Comparison of ENCODE assay signal across 18 cellular contexts in the genomic region with DNA sequence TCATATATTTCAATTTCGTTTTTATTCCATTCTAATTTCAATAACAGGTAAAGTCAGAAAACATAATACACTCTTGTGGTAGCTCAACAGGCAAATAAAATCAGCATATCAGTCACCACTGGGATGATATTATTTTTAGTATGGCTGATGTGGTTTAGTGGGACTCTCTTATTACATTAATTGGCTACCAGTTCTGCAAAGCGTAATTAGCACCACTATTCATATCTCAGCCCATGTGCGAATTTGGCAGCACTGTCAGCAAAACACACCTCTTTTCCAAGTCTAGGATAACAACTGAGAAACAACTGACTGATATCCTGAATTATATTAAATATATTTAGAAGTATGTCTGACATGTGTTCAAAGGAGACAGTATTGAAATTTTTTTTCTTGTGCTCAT.
DNase-seq lines count a peak whose midpoint lies in the region; ATAC-seq and TF ChIP-seq lines count a peak whose summit lies in the region.
"Had no signal": no experiment of that assay in that cellular context is flagged by ENCODE, and none has a peak within 500 bp of the region (broad histone marks: within the 10 kb centered on the region; RNA-seq: fewer than 3 reads in every experiment).

No MANE protein-coding gene starts in this region.

- peaks cover 1% of the 10 kb centered on the region for H3K36me3 Mint-ChIP-seq in endodermal cell (ENCODE audit: low read depth)
- H3K36me3 Mint-ChIP-seq: CD4-positive, CD25-positive, alpha-beta regulatory T cell; CD8-positive, alpha-beta T cell had no signal

- 80% methylated on average over 3 of the region's 3 CpGs; no CpG with 5 or more reads in 1 of the 2 experiments for WGBS in endodermal cell (ENCODE audit: insufficient coverage in 1 of 2, insufficient read length in 1 of 2), 2 experiments
- 35 to 41% (median 40%) methylated on average over 3 of the region's 3 CpGs for WGBS in psoas muscle, 3 donors
- 91% methylated on average over 3 of the region's 3 CpGs for WGBS in smooth muscle cell (ENCODE audit: low lambda C conversion rate)

- no peak for DNase-seq in left ventricle myocardium superior
- no peak for DNase-seq in right atrium auricular region (ENCODE audit: low spot score)
- no peak for DNase-seq in endodermal cell
- no peak for DNase-seq in psoas muscle
- no peak for DNase-seq in smooth muscle cell (lab: John Stamatoyannopoulos, UW; ENCODE audit: unreplicated experiment)
- DNase-seq: Caco-2; CD4-positive, CD25-positive, alpha-beta regulatory T cell; CD8-positive, alpha-beta T cell; DMS153; DND-41; GM23248; H9 had no signal

- no peak overlapping the region for H3K27ac ChIP-seq in right atrium auricular region
- no peak overlapping the region for H3K27ac ChIP-seq in endodermal cell (ENCODE audit: low read depth, low read length)
- no peak overlapping the region for H3K27ac ChIP-seq in psoas muscle
- H3K27ac ChIP-seq in smooth muscle cell (ENCODE audit: low read depth) = peak overlapping the region; percentile 69
- H3K27ac ChIP-seq: BLaER1, C4-2B, GM23248 had no signal

- H3K9ac ChIP-seq in endodermal cell (ENCODE audit: extremely low read depth, low read length, poor library complexity, severe bottlenecking) (no peak overlapping the region), smooth muscle cell (ENCODE audit: low read depth) (no peak overlapping the region)
- H3K9ac ChIP-seq: BLaER1, GM23248 had no signal

- H2AFZ ChIP-seq in smooth muscle cell (ENCODE audit: low read depth) = peak overlapping the region; percentile 18
- H2AFZ ChIP-seq: GM23248 had no signal

- H3F3A ChIP-seq in smooth muscle cell (ENCODE audit: low read depth) = no peaks in the 10 kb centered on the region

- H3K4me2 ChIP-seq in smooth muscle cell = no peak overlapping the region
- H3K4me2 ChIP-seq: BLaER1 had no signal

- H3K4me1 ChIP-seq in right atrium auricular region (no peaks in the 10 kb centered on the region), endodermal cell (ENCODE audit: control insufficient read depth, insufficient read depth, low read length) (peaks cover 4% of the 10 kb centered on the region), psoas muscle (peaks cover 36% of the 10 kb centered on the region), smooth muscle cell (ENCODE audit: low read depth) (peaks cover 8% of the 10 kb centered on the region)
- H3K4me1 ChIP-seq: Caco-2 had no signal

- intact Hi-C loops in left ventricle myocardium superior (cut with micrococcal nuclease) (no loop called here), psoas muscle (cut with DNase I) (no loop called here)

- TF ChIP-seq CTCF in right atrium auricular region (IDR thresholded peaks at IDR 0.05) (no peak), endodermal cell (conservative IDR thresholded peaks at IDR 0.05) (no peak), psoas muscle (IDR thresholded peaks at IDR 0.05) (no peak), smooth muscle cell (IDR thresholded peaks at IDR 0.05; ENCODE audit: borderline replicate concordance, insufficient read depth, poor library complexity, severe bottlenecking) (no peak)

- peak; percentile 76 for ATAC-seq in left ventricle myocardium superior
- ATAC-seq in psoas muscle = peak in 3 of 4 donors; percentile 70 to 75 (median 74)
- no peak for ATAC-seq in HG02870 (IDR thresholded peaks at IDR 0.05; ENCODE audit: unreplicated experiment)
- no peak for ATAC-seq in HG03521 (IDR thresholded peaks at IDR 0.05; ENCODE audit: unreplicated experiment)
- ATAC-seq: CD8-positive, alpha-beta T cell; HCT116 had no signal

- no peak overlapping the region for H3K27ac Mint-ChIP-seq in endodermal cell
- H3K27ac Mint-ChIP-seq: B cell; CD4-positive, CD25-positive, alpha-beta regulatory T cell; CD8-positive, alpha-beta T cell; H9 had no signal

- H4K20me1 ChIP-seq in smooth muscle cell (ENCODE audit: low read depth) = no peaks in the 10 kb centered on the region
- H4K20me1 ChIP-seq: BLaER1 had no signal

- no peak overlapping the region for H3K4me3 Mint-ChIP-seq in endodermal cell
- H3K4me3 Mint-ChIP-seq: B cell; CD4-positive, CD25-positive, alpha-beta regulatory T cell; CD8-positive, alpha-beta T cell; H9 had no signal

- H3K9me3 ChIP-seq in right atrium auricular region (no peaks in the 10 kb centered on the region), endodermal cell (ENCODE audit: control insufficient read depth, low read length) (no peaks in the 10 kb centered on the region), psoas muscle (no peaks in the 10 kb centered on the region), smooth muscle cell (replicated peaks; ENCODE audit: low read depth) (no peaks in the 10 kb centered on the region)
- H3K9me3 ChIP-seq: BLaER1, Caco-2 had no signal

- H3K9me3 Mint-ChIP-seq in endodermal cell = peaks cover 3% of the 10 kb centered on the region

- peaks cover 19% of the 10 kb centered on the region for H3K4me1 Mint-ChIP-seq in endodermal cell
- H3K4me1 Mint-ChIP-seq: B cell; CD4-positive, CD25-positive, alpha-beta regulatory T cell had no signal

- H3K4me3 ChIP-seq in right atrium auricular region (no peak overlapping the region), endodermal cell (ENCODE audit: low read length) (peak overlapping the region; percentile 31), psoas muscle (no peak overlapping the region), smooth muscle cell (no peak overlapping the region)
- H3K4me3 ChIP-seq: BLaER1, GM23248 had no signal

- H3K27me3 Mint-ChIP-seq in endodermal cell (ENCODE audit: insufficient read depth) = no peaks in the 10 kb centered on the region
- H3K27me3 Mint-ChIP-seq: B cell; CD4-positive, CD25-positive, alpha-beta regulatory T cell had no signal

- H3K27me3 ChIP-seq in right atrium auricular region (no peaks in the 10 kb centered on the region), endodermal cell (ENCODE audit: control insufficient read depth, insufficient read depth, low read length, poor library complexity, severe bottlenecking) (no peaks in the 10 kb centered on the region), psoas muscle (ENCODE audit: insufficient read depth in 3 of 3, low read length in 2 of 3) (no peaks in the 10 kb centered on the region), smooth muscle cell (ENCODE audit: low read depth) (no peaks in the 10 kb centered on the region)
- H3K27me3 ChIP-seq: BLaER1 had no signal

- H3K79me2 ChIP-seq in smooth muscle cell (ENCODE audit: low read depth) = no peaks in the 10 kb centered on the region

- H3K36me3 ChIP-seq in right atrium auricular region (no peaks in the 10 kb centered on the region), endodermal cell (ENCODE audit: control insufficient read depth, insufficient read depth, low read length) (no peaks in the 10 kb centered on the region), psoas muscle (ENCODE audit: insufficient read depth in 1 of 2, low read depth in 1 of 2) (no peaks in the 10 kb centered on the region), smooth muscle cell (ENCODE audit: low read depth) (no peaks in the 10 kb centered on the region)
- H3K36me3 ChIP-seq: BLaER1 had no signal

Comparison
In these comparisons a context has a peak if more than half of its experiments do, and no peak if none do; other contexts are left out.
1. ATAC-seq: peak in left ventricle myocardium superior (single experiment) and psoas muscle (3 of 4); none in HG02870 (single experiment) and HG03521 (single experiment).